Comparison of ENCODE assay signal across 26 cellular contexts in the genomic region with DNA sequence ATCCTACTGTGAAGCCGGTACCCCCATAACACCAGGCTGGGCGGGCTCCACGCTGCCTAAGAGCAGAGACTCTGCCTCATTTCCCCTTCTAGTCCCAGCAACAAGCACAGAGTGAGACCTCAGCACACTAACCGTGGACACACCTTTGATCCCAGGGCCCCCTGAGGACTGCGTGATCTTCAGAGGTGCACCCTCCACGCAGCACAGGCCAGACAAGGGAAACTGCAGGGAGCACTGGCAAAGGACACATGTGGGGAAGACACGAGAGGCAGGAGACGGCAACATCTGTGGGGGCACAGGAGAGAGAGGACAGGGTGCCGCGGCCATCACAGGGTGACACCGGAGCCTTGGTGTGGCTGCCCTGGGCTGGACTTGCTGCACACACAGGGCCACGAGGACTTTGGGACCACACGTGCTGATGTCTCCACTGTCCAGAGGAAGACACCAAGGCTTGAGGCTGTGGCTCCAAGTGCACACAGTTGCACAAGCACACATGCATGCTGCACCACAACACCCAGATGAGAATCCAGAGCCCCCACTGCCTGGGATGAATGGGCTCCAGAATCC.
"Had no signal": no experiment of that assay in that cellular context is flagged by ENCODE, and none has a peak within 500 bp of the region (broad histone marks: within the 10 kb centered on the region; RNA-seq: fewer than 3 reads in every experiment).

No MANE protein-coding gene starts in this region.

- H3K4me3 ChIP-seq: dorsolateral prefrontal cortex, esophagus muscularis mucosa, prostate gland, sigmoid colon, thoracic aorta, tibial nerve, upper lobe of left lung, uterus had no signal

- ATAC-seq: left lobe of liver; naive thymus-derived CD4-positive, alpha-beta T cell; right cardiac atrium; stimulated activated naive B cell treated with anti-CD40 and anti-IgM and Interleukin-4, amounts not matched to agents 10 μg/mL and 1 μg/mL and 100 μg/mL, for 72 hours had no signal

- H3K4me1 Mint-ChIP-seq: endodermal cell; immature natural killer cell; stimulated activated naive B cell treated with anti-CD40 and anti-IgM and Interleukin-4, amounts not matched to agents 10 μg/mL and 1 μg/mL and 100 μg/mL, for 72 hours had no signal

- DNase-seq: caudate nucleus; cerebellar nuclear complex; cortex of kidney; dorsolateral prefrontal cortex; effector CD4-positive, alpha-beta T cell; foreskin melanocyte; hypothalamus; immature natural killer cell; islet precursor cell; mesenchymal stem cell; midbrain; naive thymus-derived CD4-positive, alpha-beta T cell; right cardiac atrium; sigmoid colon; stimulated activated CD4-positive, alpha-beta T cell treated with anti-CD3 and anti-CD28 coated beads, Interleukin-4, amount 100 ng/mL, for 4 hours; stimulated activated naive B cell treated with anti-CD40 and anti-IgM and Interleukin-4, amounts not matched to agents 10 μg/mL and 1 μg/mL and 100 μg/mL, for 72 hours; uterus had no signal

- H3K36me3 ChIP-seq: esophagus muscularis mucosa, prostate gland, sigmoid colon, thoracic aorta, tibial nerve, upper lobe of left lung, uterus had no signal

- H3K4me3 Mint-ChIP-seq: endodermal cell; immature natural killer cell; naive thymus-derived CD4-positive, alpha-beta T cell; stimulated activated naive B cell treated with anti-CD40 and anti-IgM and Interleukin-4, amounts not matched to agents 10 μg/mL and 1 μg/mL and 100 μg/mL, for 72 hours; stimulated activated naive CD8-positive, alpha-beta T cell treated with anti-CD3 and anti-CD28 coated beads, Interleukin-15, Interleukin-2, amounts not matched to agents 100 ng/mL and 50 ng/mL, for 24 hours had no signal

- H3K27ac Mint-ChIP-seq: endodermal cell; immature natural killer cell; stimulated activated naive B cell treated with anti-CD40 and anti-IgM and Interleukin-4, amounts not matched to agents 10 μg/mL and 1 μg/mL and 100 μg/mL, for 72 hours; stimulated activated naive CD8-positive, alpha-beta T cell treated with anti-CD3 and anti-CD28 coated beads, Interleukin-15, Interleukin-2, amounts not matched to agents 100 ng/mL and 50 ng/mL, for 24 hours had no signal

- H3K4me1 ChIP-seq: esophagus muscularis mucosa, parathyroid adenoma, prostate gland, tibial nerve, upper lobe of left lung, uterus had no signal

- H3K36me3 Mint-ChIP-seq: immature natural killer cell; naive thymus-derived CD4-positive, alpha-beta T cell; stimulated activated naive B cell treated with anti-CD40 and anti-IgM and Interleukin-4, amounts not matched to agents 10 μg/mL and 1 μg/mL and 100 μg/mL, for 72 hours had no signal

- H3K27me3 Mint-ChIP-seq: stimulated activated naive B cell treated with anti-CD40 and anti-IgM and Interleukin-4, amounts not matched to agents 10 μg/mL and 1 μg/mL and 100 μg/mL, for 72 hours; stimulated activated naive CD8-positive, alpha-beta T cell treated with anti-CD3 and anti-CD28 coated beads, Interleukin-15, Interleukin-2, amounts not matched to agents 100 ng/mL and 50 ng/mL, for 24 hours had no signal

- H3K9me3 ChIP-seq: esophagus muscularis mucosa, prostate gland, sigmoid colon, thoracic aorta, upper lobe of left lung, uterus had no signal

- H3K27ac ChIP-seq: dorsolateral prefrontal cortex, esophagus muscularis mucosa, parathyroid adenoma, prostate gland, sigmoid colon, thoracic aorta, tibial nerve, upper lobe of left lung, uterus had no signal

- H3K27me3 ChIP-seq: dorsolateral prefrontal cortex, sigmoid colon, tibial nerve, upper lobe of left lung, uterus had no signal
